12 cellular contexts compared by ENCODE assay signal in genomic region chr4:38082424-38083374, GRCh38.
A peak's percentile ranks its signal among the peaks of the same experiment; 100 is the strongest.
DNase-seq lines count a peak whose midpoint lies in the region; ATAC-seq and TF ChIP-seq lines count a peak whose summit lies in the region.
"Had no signal": no experiment of that assay in that cellular context is flagged by ENCODE, and none has a peak within 500 bp of the region (broad histone marks: within the 10 kb centered on the region; RNA-seq: fewer than 3 reads in every experiment).

No MANE protein-coding gene starts in this region.

- H3K27me3 ChIP-seq in right atrium auricular region (no peaks in the 10 kb centered on the region), sigmoid colon (no peaks in the 10 kb centered on the region), MM.1S (replicated peaks; ENCODE audit: insufficient read depth, low read length) (no peaks in the 10 kb centered on the region)

- H3K9me3 ChIP-seq in right atrium auricular region (no peaks in the 10 kb centered on the region), sigmoid colon (no peaks in the 10 kb centered on the region), MM.1S (replicated peaks; ENCODE audit: insufficient read depth, low read length) (no peaks in the 10 kb centered on the region)
- H3K9me3 ChIP-seq: thoracic aorta had no signal

- no peaks in the 10 kb centered on the region for H3K79me2 ChIP-seq in MM.1S (ENCODE audit: low read length)

- H3K4me3 ChIP-seq in right atrium auricular region (no peak overlapping the region), sigmoid colon (no peak overlapping the region), MM.1S (ENCODE audit: low read length) (no peak overlapping the region)
- H3K4me3 ChIP-seq: SK-N-MC, thoracic aorta had no signal

- 84 to 87% methylated on average over 11 of the region's 11 CpGs for WGBS in sigmoid colon, 2 donors

- no peaks in the 10 kb centered on the region for H4K20me1 ChIP-seq in MM.1S (ENCODE audit: insufficient read depth, low read length)

- H3K36me3 ChIP-seq in right atrium auricular region, result no peaks in the 10 kb centered on the region
- H3K36me3 ChIP-seq in sigmoid colon, result peaks cover 0 to 4% (median 0%) of the 10 kb centered on the region in 4 donors
- H3K36me3 ChIP-seq in MM.1S (replicated peaks; ENCODE audit: insufficient read depth, low read length), result no peaks in the 10 kb centered on the region
- H3K36me3 ChIP-seq: thoracic aorta had no signal

- H3K4me1 ChIP-seq in right atrium auricular region (peaks cover 0 to 61% of the 10 kb centered on the region in 2 donors), sigmoid colon (peaks cover 4 to 99% (median 88%) of the 10 kb centered on the region in 4 donors), MM.1S (ENCODE audit: low read length) (no peaks in the 10 kb centered on the region)
- H3K4me1 ChIP-seq: parathyroid adenoma had no signal

- DNase-seq in GM03348 (ENCODE audit: low spot score) (peak; percentile 62), amniotic epithelial cell (ENCODE audit: low read depth) (peak; percentile 84), right atrium auricular region (ENCODE audit: low spot score) (no peak), sigmoid colon (no peak), posterior cingulate gyrus (no peak), MM.1S (no peak)
- no peak for DNase-seq in activated CD8-positive, alpha-beta memory T cell treated with anti-CD3 and anti-CD28 coated beads for 24 hours
- DNase-seq: NCI-H1105 had no signal

- H2AFZ ChIP-seq in MM.1S (ENCODE audit: low read length), result no peak overlapping the region
- H2AFZ ChIP-seq: parathyroid adenoma had no signal

- no peak for TF ChIP-seq EP300 in sigmoid colon (IDR thresholded peaks at IDR 0.05)

- intact Hi-C loops in sigmoid colon (cut with DNase I) (loop anchor here (5.0 kb wide), 1 partner anchor 50 kb away; no protein-coding TSS in a partner anchor), posterior cingulate gyrus (cut with DNase I) (no loop called here)

- no peaks in the 10 kb centered on the region for H3F3A ChIP-seq in MM.1S (ENCODE audit: insufficient read depth, low read length)

- H3K9me2 ChIP-seq in MM.1S (replicated peaks; ENCODE audit: insufficient read depth, low read length), result no peaks in the 10 kb centered on the region

- no peak overlapping the region for H3K9ac ChIP-seq in MM.1S (ENCODE audit: low read length)
- H3K9ac ChIP-seq: parathyroid adenoma had no signal

- no peak for ATAC-seq in GM18868 (IDR thresholded peaks at IDR 0.05; ENCODE audit: unreplicated experiment)

- H3K4me2 ChIP-seq in MM.1S (ENCODE audit: low read depth, low read length), result no peak overlapping the region

- H3K27ac ChIP-seq in right atrium auricular region (peak overlapping the region; percentile 52 to 57), sigmoid colon (peak overlapping the region; percentile 46 to 84 (median 70)), MM.1S (ENCODE audit: low read length) (no peak overlapping the region)
- H3K27ac ChIP-seq: parathyroid adenoma, SK-N-MC had no signal

- no peak for TF ChIP-seq POLR2A in sigmoid colon (IDR thresholded peaks at IDR 0.05)

- TF ChIP-seq CTCF in right atrium auricular region (IDR thresholded peaks at IDR 0.05), result no peak
- no peak for TF ChIP-seq CTCF in sigmoid colon (IDR thresholded peaks at IDR 0.05)
- TF ChIP-seq CTCF in MM.1S (IDR thresholded peaks at IDR 0.05; ENCODE audit: low read length), result no peak

Comparison
In these comparisons a context has a peak if more than half of its experiments do, and no peak if none do; other contexts are left out.
1. DNase-seq: peak in GM03348 (single experiment) and amniotic epithelial cell (single experiment); none in right atrium auricular region (single experiment), sigmoid colon (single experiment), posterior cingulate gyrus (0 of 10), activated CD8-positive, alpha-beta memory T cell treated with anti-CD3 and anti-CD28 coated beads for 24 hours (single experiment) and MM.1S (single experiment).